ENCODE assay signal across 16 cellular contexts in genomic region chr13:49512578-49512977, GRCh38. TPM values are rescaled to one million over a fixed set of nuclear protein-coding genes. Genes with fewer than 3 reads are reported as not detected.
DNase-seq lines count a peak whose midpoint lies in the region; ATAC-seq lines count a peak whose summit lies in the region.
"Had no signal": no experiment of that assay in that cellular context is flagged by ENCODE, and none has a peak within 500 bp of the region (broad histone marks: within the 10 kb centered on the region; RNA-seq: fewer than 3 reads in every experiment).

No MANE protein-coding gene starts in this region.

- no peaks in the 10 kb centered on the region for H3K27me3 Mint-ChIP-seq in activated T-cell treated with anti-CD3 and anti-CD28 coated beads, Interleukin-2, amount 50 U/mL, for 72 hours (ENCODE audit: low read depth)
- no peaks in the 10 kb centered on the region for H3K27me3 Mint-ChIP-seq in activated T-cell treated with anti-CD3 and anti-CD28 coated beads, Interleukin-2, amount 50 U/mL, for 4 hours (ENCODE audit: low read depth)
- H3K27me3 Mint-ChIP-seq in CD4-positive, CD25-positive, alpha-beta regulatory T cell = no peaks in the 10 kb centered on the region
- H3K27me3 Mint-ChIP-seq in T-cell = no peaks in the 10 kb centered on the region
- no peaks in the 10 kb centered on the region for H3K27me3 Mint-ChIP-seq in naive thymus-derived CD8-positive, alpha-beta T cell
- H3K27me3 Mint-ChIP-seq: CD8-positive, alpha-beta memory T cell had no signal

- no peak overlapping the region for H3K4me3 ChIP-seq in CD4-positive, CD25-positive, alpha-beta regulatory T cell (ENCODE audit: low read depth, low read length)
- H3K4me3 ChIP-seq: A549, GM23338 had no signal

- no peaks in the 10 kb centered on the region for H3K4me1 Mint-ChIP-seq in activated T-cell treated with anti-CD3 and anti-CD28 coated beads, Interleukin-2, amount 50 U/mL, for 72 hours (ENCODE audit: low read depth)
- H3K4me1 Mint-ChIP-seq in activated T-cell treated with anti-CD3 and anti-CD28 coated beads, Interleukin-2, amount 50 U/mL, for 4 hours (ENCODE audit: low read depth) = peaks cover 12% of the 10 kb centered on the region
- peaks cover 20 to 42% (median 32%) of the 10 kb centered on the region in 4 donors for H3K4me1 Mint-ChIP-seq in CD4-positive, CD25-positive, alpha-beta regulatory T cell
- peaks cover 27 to 37% (median 34%) of the 10 kb centered on the region in 3 donors for H3K4me1 Mint-ChIP-seq in T-cell
- peaks cover 11 to 35% (median 24%) of the 10 kb centered on the region in 4 donors for H3K4me1 Mint-ChIP-seq in naive thymus-derived CD8-positive, alpha-beta T cell

- H3K27me3 ChIP-seq in CD4-positive, CD25-positive, alpha-beta regulatory T cell (ENCODE audit: control insufficient read depth, insufficient read depth, low read length) = no peaks in the 10 kb centered on the region
- H3K27me3 ChIP-seq: BE2C had no signal

- peak overlapping the region; percentile 59 for H3K27ac Mint-ChIP-seq in activated T-cell treated with anti-CD3 and anti-CD28 coated beads, Interleukin-2, amount 50 U/mL, for 72 hours
- peak overlapping the region; percentile 6 to 84 (median 52) for H3K27ac Mint-ChIP-seq in CD4-positive, CD25-positive, alpha-beta regulatory T cell
- peak overlapping the region; percentile 29 to 62 for H3K27ac Mint-ChIP-seq in T-cell
- peak overlapping the region in 7 of 10 donors; percentile 15 to 61 (median 25) for H3K27ac Mint-ChIP-seq in naive thymus-derived CD8-positive, alpha-beta T cell
- H3K27ac Mint-ChIP-seq: GM23338 had no signal

- H3K4me3 Mint-ChIP-seq in activated T-cell treated with anti-CD3 and anti-CD28 coated beads, Interleukin-2, amount 50 U/mL, for 72 hours = no peak overlapping the region
- H3K4me3 Mint-ChIP-seq in activated T-cell treated with anti-CD3 and anti-CD28 coated beads, Interleukin-2, amount 50 U/mL, for 4 hours = no peak overlapping the region
- no peak overlapping the region for H3K4me3 Mint-ChIP-seq in CD4-positive, CD25-positive, alpha-beta regulatory T cell
- no peak overlapping the region for H3K4me3 Mint-ChIP-seq in T-cell
- no peak overlapping the region for H3K4me3 Mint-ChIP-seq in naive thymus-derived CD8-positive, alpha-beta T cell
- H3K4me3 Mint-ChIP-seq: CD8-positive, alpha-beta memory T cell; GM23338 had no signal

- H3K36me3 ChIP-seq in CD4-positive, CD25-positive, alpha-beta regulatory T cell (ENCODE audit: control insufficient read depth, insufficient read depth, low read length) = peaks cover 76% of the 10 kb centered on the region
- H3K36me3 ChIP-seq: BE2C had no signal

- H3K27ac ChIP-seq in CD4-positive, CD25-positive, alpha-beta regulatory T cell (ENCODE audit: insufficient read depth, low read length, poor library complexity, severe bottlenecking) = no peak overlapping the region
- H3K27ac ChIP-seq: A549, C4-2B had no signal

- peaks cover 19 to 22% of the 10 kb centered on the region in 2 donors for H3K36me3 Mint-ChIP-seq in activated T-cell treated with anti-CD3 and anti-CD28 coated beads, Interleukin-2, amount 50 U/mL, for 72 hours (ENCODE audit: insufficient read depth in 2 of 2)
- H3K36me3 Mint-ChIP-seq in activated T-cell treated with anti-CD3 and anti-CD28 coated beads, Interleukin-2, amount 50 U/mL, for 4 hours (ENCODE audit: insufficient read depth) = peaks cover 38% of the 10 kb centered on the region
- peaks cover 31% of the 10 kb centered on the region for H3K36me3 Mint-ChIP-seq in CD4-positive, CD25-positive, alpha-beta regulatory T cell
- peaks cover 65% of the 10 kb centered on the region for H3K36me3 Mint-ChIP-seq in T-cell
- H3K36me3 Mint-ChIP-seq in naive thymus-derived CD8-positive, alpha-beta T cell = peaks cover 0 to 85% (median 17%) of the 10 kb centered on the region in 3 donors

- no peak for DNase-seq in activated T-cell treated with anti-CD3 and anti-CD28 coated beads, Interleukin-2, amount 50 U/mL, for 72 hours
- DNase-seq in activated T-cell treated with anti-CD3 and anti-CD28 coated beads, Interleukin-2, amount 50 U/mL, for 4 hours = no peak
- no peak for DNase-seq in CD4-positive, CD25-positive, alpha-beta regulatory T cell
- DNase-seq in T-cell = no peak
- no peak for DNase-seq in naive thymus-derived CD8-positive, alpha-beta T cell
- no peak for DNase-seq in NCI-H774 (lab: John Stamatoyannopoulos, UW)
- DNase-seq: BE2C; Caco-2; CD8-positive, alpha-beta memory T cell; DND-41; GDM1; H7 had no signal

- no peaks in the 10 kb centered on the region for H3K9me3 ChIP-seq in CD4-positive, CD25-positive, alpha-beta regulatory T cell (ENCODE audit: control insufficient read depth in 2 of 2, low read length in 2 of 2)
- H3K9me3 ChIP-seq: A549, BE2C, Caco-2 had no signal

- no peaks in the 10 kb centered on the region for H3K4me1 ChIP-seq in CD4-positive, CD25-positive, alpha-beta regulatory T cell (ENCODE audit: control insufficient read depth, insufficient read depth, low read length, poor library complexity, severe bottlenecking)
- H3K4me1 ChIP-seq: BE2C, Caco-2 had no signal

- no peaks in the 10 kb centered on the region for H3K9me3 Mint-ChIP-seq in activated T-cell treated with anti-CD3 and anti-CD28 coated beads, Interleukin-2, amount 50 U/mL, for 72 hours
- H3K9me3 Mint-ChIP-seq in activated T-cell treated with anti-CD3 and anti-CD28 coated beads, Interleukin-2, amount 50 U/mL, for 4 hours = no peaks in the 10 kb centered on the region
- H3K9me3 Mint-ChIP-seq in CD4-positive, CD25-positive, alpha-beta regulatory T cell = no peaks in the 10 kb centered on the region
- H3K9me3 Mint-ChIP-seq in T-cell = no peaks in the 10 kb centered on the region
- no peaks in the 10 kb centered on the region for H3K9me3 Mint-ChIP-seq in naive thymus-derived CD8-positive, alpha-beta T cell
- H3K9me3 Mint-ChIP-seq: CD8-positive, alpha-beta memory T cell; GM23338 had no signal

- CTCF ChIA-PET in T-cell (lab: Charles Lee) = interaction anchor here in 1 of 2 donors (0.6 kb wide), 1 partner anchor 48 kb away, joined by 5 read pairs; no protein-coding TSS in a partner anchor

- POLR2A ChIA-PET in T-cell (lab: Charles Lee) = interaction anchor here in 1 of 2 donors (0.5 kb wide), 1 partner anchor 64 kb away, joined by 4 read pairs; no protein-coding TSS in a partner anchor
- POLR2A ChIA-PET in naive thymus-derived CD8-positive, alpha-beta T cell (lab: Charles Lee) = interaction anchor here (0.8 kb wide), 2 partner anchors 24 to 37 kb away, joined by 3 read pairs; no protein-coding TSS in a partner anchor

- ATAC-seq in activated T-cell treated with anti-CD3 and anti-CD28 coated beads, Interleukin-2, amount 50 U/mL, for 72 hours (replicated peaks in 1 of 2) = no peak
- ATAC-seq in activated T-cell treated with anti-CD3 and anti-CD28 coated beads, Interleukin-2, amount 50 U/mL, for 4 hours = no peak
- no peak for ATAC-seq in CD4-positive, CD25-positive, alpha-beta regulatory T cell (ENCODE audit: low read depth in 2 of 2)
- ATAC-seq in T-cell (replicated peaks in 1 of 4) (no peak), HG03039 (IDR thresholded peaks at IDR 0.05; ENCODE audit: unreplicated experiment) (no peak)
- no peak for ATAC-seq in naive thymus-derived CD8-positive, alpha-beta T cell
- ATAC-seq: A549, GM23338 had no signal

RNA-seq across cellular contexts. Expression of gene PHF11, which starts 16.8 kb away (rescaled TPM):
- total RNA-seq in activated T-cell treated with anti-CD3 and anti-CD28 coated beads, Interleukin-2, amount 50 U/mL, for 72 hours = 100 to 1,000 TPM in 1 of 2 donors, 10 to 100 TPM in 1; 98.9 to 145 TPM
- 10 to 100 TPM; 35.6 to 50.5 (median 36.6) TPM for total RNA-seq in activated T-cell treated with anti-CD3 and anti-CD28 coated beads, Interleukin-2, amount 50 U/mL, for 4 hours
- total RNA-seq in CD4-positive, CD25-positive, alpha-beta regulatory T cell = 122 TPM
- 100 to 1,000 TPM; 101 to 134 (median 115) TPM for polyA plus RNA-seq in CD4-positive, CD25-positive, alpha-beta regulatory T cell
- total RNA-seq in T-cell = 100 to 1,000 TPM in 3 of 5 donors, 10 to 100 TPM in 2; 94.0 to 119 (median 113) TPM
- total RNA-seq in naive thymus-derived CD8-positive, alpha-beta T cell = 100 to 1,000 TPM; 121 to 132 TPM
- 10 to 100 TPM; 75.9 to 88.3 (median 80.4) TPM for polyA plus RNA-seq in naive thymus-derived CD8-positive, alpha-beta T cell
